Comparison of ENCODE assay signal across 1 cellular context in genomic region chr18:57051586-57052044, GRCh38.
TF ChIP-seq lines count a peak whose summit lies in the region.

No MANE protein-coding gene starts in this region.

TF ChIP-seq in K562, 482 proteins besides CTCF, POLR2A, EP300 and RAD21 (continued from another document):
- no peak for TF ChIP-seq ZNF407 (IDR thresholded peaks at IDR 0.05; ENCODE audit: low read depth)
- TF ChIP-seq RAD51 (IDR thresholded peaks at IDR 0.05; ENCODE audit: borderline replicate concordance, low read depth) = no peak
- no peak for TF ChIP-seq ZFPM2 (CRISPR knock-in tag; IDR thresholded peaks at IDR 0.05)
- no peak for TF ChIP-seq ELF2 (CRISPR knock-in tag; IDR thresholded peaks at IDR 0.05)
- TF ChIP-seq ETS1 (conservative IDR thresholded peaks at IDR 0.05; ENCODE audit: control insufficient read depth, low read depth, low read length) = no peak
- TF ChIP-seq E2F3 (CRISPR knock-in tag; IDR thresholded peaks at IDR 0.05) = no peak
- no peak for TF ChIP-seq ZBTB17 (CRISPR knock-in tag; IDR thresholded peaks at IDR 0.05)
- no peak for TF ChIP-seq CEBPG (CRISPR knock-in tag; IDR thresholded peaks at IDR 0.05)
- TF ChIP-seq CEBPG (tag; conservative IDR thresholded peaks at IDR 0.05 in 1 of 2, IDR thresholded peaks at IDR 0.05 in 1 of 2) = no peak
- no peak for TF ChIP-seq POU5F1 (IDR thresholded peaks at IDR 0.05; ENCODE audit: borderline replicate concordance, low read depth, low read length, partially characterized antibody)
- no peak for TF ChIP-seq EHMT2 (IDR thresholded peaks at IDR 0.05)
- TF ChIP-seq KDM1A (IDR thresholded peaks at IDR 0.05) = peak; percentile 89 to 93
- TF ChIP-seq JUN (IDR thresholded peaks at IDR 0.05; ENCODE audit: borderline replicate concordance, low read depth, low read length) = no peak
- TF ChIP-seq JUN (CRISPR knock-in tag; IDR thresholded peaks at IDR 0.05; ENCODE audit: borderline replicate concordance) = no peak
- no peak for TF ChIP-seq PCBP2 (IDR thresholded peaks at IDR 0.05; ENCODE audit: low read depth, low read length, poor library complexity, severe bottlenecking)
- TF ChIP-seq POLR2H (tag; IDR thresholded peaks at IDR 0.05; ENCODE audit: low read depth) = no peak
- TF ChIP-seq MAFG (tag; conservative IDR thresholded peaks at IDR 0.05) = no peak
- TF ChIP-seq ZNF134 (CRISPR knock-in tag; conservative IDR thresholded peaks at IDR 0.05) = no peak
- TF ChIP-seq RBM14 (IDR thresholded peaks at IDR 0.05; ENCODE audit: borderline replicate concordance, insufficient read depth, low read depth, low read length) = no peak
- TF ChIP-seq SRF (CRISPR knock-in tag; IDR thresholded peaks at IDR 0.05) = no peak
- no peak for TF ChIP-seq CTCFL (IDR thresholded peaks at IDR 0.05; ENCODE audit: borderline replicate concordance, insufficient read depth, low read depth, low read length, poor library complexity, severe bottlenecking)
- no peak for TF ChIP-seq ERF (CRISPR knock-in tag; IDR thresholded peaks at IDR 0.05)
- no peak for TF ChIP-seq ID3 (CRISPR knock-in tag; IDR thresholded peaks at IDR 0.05)
- TF ChIP-seq ID3 (tag; IDR thresholded peaks at IDR 0.05) = no peak
- no peak for TF ChIP-seq HNRNPH1 (optimal IDR thresholded peaks at IDR 0.05; ENCODE audit: low read depth, low read length)
